In genomic region chr14:34632451-34632850, GRCh38 we compare ENCODE assay signal across 16 cellular contexts. TPM values are rescaled to one million over a fixed set of nuclear protein-coding genes. Genes with fewer than 3 reads are reported as not detected.
DNase-seq lines count a peak whose midpoint lies in the region; ATAC-seq, FAIRE-seq and TF ChIP-seq lines count a peak whose summit lies in the region.
"Had no signal": no experiment of that assay in that cellular context is flagged by ENCODE, and none has a peak within 500 bp of the region (broad histone marks: within the 10 kb centered on the region; RNA-seq: fewer than 3 reads in every experiment).

No MANE protein-coding gene starts in this region.

- H3K23ac ChIP-seq in H1 (ENCODE audit: insufficient read length) = no peak overlapping the region

- no peak for ATAC-seq in CD4-positive, CD25-positive, alpha-beta regulatory T cell (ENCODE audit: low read depth in 2 of 2)
- ATAC-seq in GM23338 (no peak), GM18505 (IDR thresholded peaks at IDR 0.05; ENCODE audit: unreplicated experiment) (no peak), body of pancreas (no peak)

- TF ChIP-seq CTCF in GM23338 (conservative IDR thresholded peaks at IDR 0.05; ENCODE audit: low read depth in 2 of 2) (no peak), H1 (IDR thresholded peaks at IDR 0.05; ENCODE audit: control extremely low read depth in 1 of 3, insufficient read depth in 1 of 3, low read depth in 1 of 3, low read length in 3 of 3) (no peak), body of pancreas (IDR thresholded peaks at IDR 0.05) (no peak)

- H4K5ac ChIP-seq in H1 (ENCODE audit: insufficient read length, low read depth, low read length) = no peak overlapping the region

- H3K4me3 ChIP-seq in CD4-positive, CD25-positive, alpha-beta regulatory T cell (ENCODE audit: low read depth, low read length) = no peak overlapping the region
- H3K4me3 ChIP-seq in GM23338 = no peak overlapping the region
- H3K4me3 ChIP-seq in H1 (ENCODE audit: extremely low read depth in 1 of 4, insufficient read depth in 2 of 4, low read depth in 3 of 4, low read length in 4 of 4) = no peak overlapping the region
- H3K4me3 ChIP-seq in small intestine (ENCODE audit: low read depth in 1 of 2, low read length in 2 of 2) = no peak overlapping the region
- no peak overlapping the region for H3K4me3 ChIP-seq in body of pancreas
- H3K4me3 ChIP-seq: BLaER1 had no signal

- no peak overlapping the region for H2BK5ac ChIP-seq in H1 (ENCODE audit: low read depth, low read length)

- H2AFZ ChIP-seq in GM23338 (no peak overlapping the region), H1 (ENCODE audit: low read length) (0 out of 2 replicates have a peak overlapping the region, but pooled peaks have one; percentile 49)

- peak overlapping the region in 3 of 4 donors; percentile 16 to 62 (median 53) for H3K4me3 Mint-ChIP-seq in CD4-positive, CD25-positive, alpha-beta regulatory T cell
- no peak overlapping the region for H3K4me3 Mint-ChIP-seq in GM23338

- no peaks in the 10 kb centered on the region for H3K36me3 ChIP-seq in CD4-positive, CD25-positive, alpha-beta regulatory T cell (ENCODE audit: control insufficient read depth, insufficient read depth, low read length)
- H3K36me3 ChIP-seq in GM23338 (ENCODE audit: insufficient read depth) = no peaks in the 10 kb centered on the region
- no peaks in the 10 kb centered on the region for H3K36me3 ChIP-seq in H1 (ENCODE audit: control insufficient read depth in 2 of 4, insufficient read depth in 4 of 4, low read length in 3 of 4)
- H3K36me3 ChIP-seq in small intestine (ENCODE audit: control insufficient read depth in 2 of 2, insufficient read depth in 2 of 2, low read length in 2 of 2) = no peaks in the 10 kb centered on the region
- no peaks in the 10 kb centered on the region for H3K36me3 ChIP-seq in body of pancreas (replicated peaks in 1 of 2; ENCODE audit: insufficient read depth in 1 of 2, low read depth in 2 of 2)

- H3F3A ChIP-seq in GM23338 (replicated peaks; ENCODE audit: low read depth) = no peaks in the 10 kb centered on the region

- peaks cover 21% of the 10 kb centered on the region for H3K79me2 ChIP-seq in GM23338 (replicated peaks; ENCODE audit: insufficient read depth)
- H3K79me2 ChIP-seq in H1 (ENCODE audit: control insufficient read depth in 1 of 2, insufficient read depth in 2 of 2, low read length in 2 of 2) = peaks cover 0 to 14% of the 10 kb centered on the region in 2 experiments; a peak in 1 of 4 replicates

- H3K36me3 Mint-ChIP-seq in CD4-positive, CD25-positive, alpha-beta regulatory T cell = no peaks in the 10 kb centered on the region
- peaks cover 5% of the 10 kb centered on the region; the same call in 2 of the 3 replicates for H3K36me3 Mint-ChIP-seq in GM23338 (ENCODE audit: low read depth)

- H4K91ac ChIP-seq in H1 (replicated peaks; ENCODE audit: insufficient read length, low read length) = no peak overlapping the region

- no peak overlapping the region for H2BK20ac ChIP-seq in H1 (ENCODE audit: low read length)

- H4K8ac ChIP-seq in H1 (ENCODE audit: extremely low read depth, insufficient read depth, low read length) = no peak overlapping the region

- H2BK15ac ChIP-seq in H1 (ENCODE audit: low read length) = no peak overlapping the region

- peaks cover 23% of the 10 kb centered on the region for H3K4me1 ChIP-seq in CD4-positive, CD25-positive, alpha-beta regulatory T cell (ENCODE audit: control insufficient read depth, insufficient read depth, low read length, poor library complexity, severe bottlenecking)
- H3K4me1 ChIP-seq in GM23338 (ENCODE audit: insufficient read depth) (peaks cover 6% of the 10 kb centered on the region), H1 (replicated peaks in 1 of 4; ENCODE audit: control insufficient read depth in 3 of 4, insufficient read depth in 4 of 4, low read length in 3 of 4) (peaks cover 0 to 2% (median under 1%) of the 10 kb centered on the region in 4 experiments; a peak in 1 of 7 replicates), small intestine (ENCODE audit: control insufficient read depth in 2 of 2, insufficient read depth in 1 of 2, low read depth in 1 of 2, low read length in 1 of 2) (no peaks in the 10 kb centered on the region), body of pancreas (peaks cover 10% of the 10 kb centered on the region)

- H2BK12ac ChIP-seq in H1 (ENCODE audit: low read depth, low read length) = no peak overlapping the region

- POLR2A ChIA-PET in H1 (lab: Charles Lee; ENCODE audit: partially characterized antibody) = no interaction called here

- 84% methylated on average over 3 of the region's 3 CpGs; no CpG with 5 or more reads in 1 of the 2 experiments for WGBS in H1 (ENCODE audit: extremely low coverage in 1 of 2, insufficient coverage in 1 of 2, insufficient read length in 1 of 2, insufficient replicate concordance in 2 of 2, low coverage in 1 of 2, low lambda C conversion rate in 2 of 2, missing lambda C conversion rate in 1 of 2), 2 experiments
- WGBS in small intestine, 3 donors = 22 to 74% (median 50%) methylated on average over 3 of the region's 3 CpGs
- 84 to 94% methylated on average over 3 of the region's 3 CpGs for WGBS in body of pancreas, 2 donors

- H3K56ac ChIP-seq in H1 (replicated peaks; ENCODE audit: insufficient read length, low read depth, low read length) = no peak overlapping the region

- H3K27me3 Mint-ChIP-seq in CD4-positive, CD25-positive, alpha-beta regulatory T cell = peaks cover 6% of the 10 kb centered on the region
- H3K27me3 Mint-ChIP-seq in GM23338 (ENCODE audit: insufficient read depth, low read depth, poor library complexity) = peaks cover 4% of the 10 kb centered on the region

- TF ChIP-seq RAD21 in H1 (IDR thresholded peaks at IDR 0.05 in 1 of 2, conservative IDR thresholded peaks at IDR 0.05 in 1 of 2; ENCODE audit: low read depth in 2 of 2, low read length in 2 of 2) = no peak

- H3K4me1 Mint-ChIP-seq in CD4-positive, CD25-positive, alpha-beta regulatory T cell = peaks cover 5 to 31% (median 15%) of the 10 kb centered on the region in 4 donors
- H3K4me1 Mint-ChIP-seq in GM23338 = peaks cover 6% of the 10 kb centered on the region

- H3K4me2 ChIP-seq in GM23338 = no peak overlapping the region
- H3K4me2 ChIP-seq in H1 (ENCODE audit: insufficient read depth in 1 of 2, low read depth in 2 of 2, low read length in 2 of 2) = no peak overlapping the region
- H3K4me2 ChIP-seq: BLaER1 had no signal

- intact Hi-C loops in body of pancreas (cut with DNase I) = no loop called here

- FAIRE-seq in H1 (lab: Jason Lieb, UNC) (no peak), small intestine (lab: Jason Lieb, UNC) (no peak)
- FAIRE-seq: GM12891 had no signal

- H3K9me3 Mint-ChIP-seq in CD4-positive, CD25-positive, alpha-beta regulatory T cell = no peaks in the 10 kb centered on the region
- peaks cover 8% of the 10 kb centered on the region for H3K9me3 Mint-ChIP-seq in GM23338

- no peak overlapping the region for H3K27ac ChIP-seq in CD4-positive, CD25-positive, alpha-beta regulatory T cell (ENCODE audit: insufficient read depth, low read length, poor library complexity, severe bottlenecking)
- H3K27ac ChIP-seq in GM23338 (ENCODE audit: low read depth) (no peak overlapping the region), H1 (ENCODE audit: low read depth, low read length) (no peak overlapping the region), small intestine (ENCODE audit: low read depth in 1 of 2, low read length in 1 of 2) (no peak overlapping the region), body of pancreas (no peak overlapping the region)
- H3K27ac ChIP-seq: BLaER1, HL-60 had no signal

- TF ChIP-seq POLR2A in H1 (IDR thresholded peaks at IDR 0.05; ENCODE audit: control extremely low read depth in 1 of 2, low read depth in 2 of 2, low read length in 2 of 2) (no peak), GM18505 (IDR thresholded peaks at IDR 0.05; ENCODE audit: borderline replicate concordance, extremely low read depth, insufficient read depth, insufficient read length) (no peak), body of pancreas (IDR thresholded peaks at IDR 0.05) (no peak)

- no peaks in the 10 kb centered on the region for H3K79me1 ChIP-seq in H1 (ENCODE audit: low read depth, low read length)

- H3K27ac Mint-ChIP-seq in CD4-positive, CD25-positive, alpha-beta regulatory T cell = peak overlapping the region in 2 of 3 donors; percentile 32 to 44
- H3K27ac Mint-ChIP-seq in GM23338 = no peak overlapping the region

- H2BK120ac ChIP-seq in H1 (replicated peaks; ENCODE audit: low read depth, low read length) = no peak overlapping the region

- H3K23me2 ChIP-seq in H1 (ENCODE audit: low read depth, low read length) = peaks cover 4% of the 10 kb centered on the region

- CTCF ChIA-PET in H1 (lab: Charles Lee; ENCODE audit: partially characterized antibody) = no interaction called here

- H4K20me1 ChIP-seq in GM23338 (replicated peaks; ENCODE audit: insufficient read depth) (no peaks in the 10 kb centered on the region; the same call in 1 of the 2 replicates), H1 (replicated peaks in 1 of 2; ENCODE audit: control insufficient read depth in 1 of 2, insufficient read depth in 2 of 2, low read length in 2 of 2) (no peaks in the 10 kb centered on the region)

- H3K4ac ChIP-seq in H1 (replicated peaks; ENCODE audit: insufficient read length, low read depth, low read length) = no peak overlapping the region

- DNase-seq in CD4-positive, CD25-positive, alpha-beta regulatory T cell = no peak
- DNase-seq in GM23338 (ENCODE audit: low spot score) (peak; percentile 10), H1 (ENCODE audit: low read depth in 1 of 2, low spot score in 2 of 2) (no peak), small intestine (peak; percentile 92), GDM1 (lab: John Stamatoyannopoulos, UW) (no peak), body of pancreas (no peak)
- DNase-seq: Calu3, DMS 273 treated with DMSO at 0.1 percent for 48 hours, GOT3, HCEC 1CT, IMR-90, KBM-7 had no signal

- H3K14ac ChIP-seq in H1 (ENCODE audit: insufficient read length) = no peak overlapping the region

- no peak overlapping the region for H3K18ac ChIP-seq in H1 (ENCODE audit: extremely low read depth, low read length)

- no peaks in the 10 kb centered on the region for H3K9me2 ChIP-seq in GM23338 (ENCODE audit: insufficient read depth)

- H2AK5ac ChIP-seq in H1 (ENCODE audit: low read depth, low read length) = no peak overlapping the region

- peaks cover 3% of the 10 kb centered on the region for H3K27me3 ChIP-seq in CD4-positive, CD25-positive, alpha-beta regulatory T cell (ENCODE audit: control insufficient read depth, insufficient read depth, low read length)
- H3K27me3 ChIP-seq in GM23338 (ENCODE audit: insufficient read depth) (no peaks in the 10 kb centered on the region), H1 (replicated peaks in 1 of 4; ENCODE audit: control insufficient read depth in 3 of 4, extremely low read depth in 1 of 4, insufficient read depth in 3 of 4, low read length in 3 of 4) (no peaks in the 10 kb centered on the region), small intestine (ENCODE audit: control insufficient read depth in 2 of 2, insufficient read depth in 2 of 2, low read length in 2 of 2) (no peaks in the 10 kb centered on the region), body of pancreas (no peaks in the 10 kb centered on the region)
- H3K27me3 ChIP-seq: BLaER1 had no signal

- no peak for TF ChIP-seq EP300 in H1 (IDR thresholded peaks at IDR 0.05; ENCODE audit: borderline replicate concordance in 1 of 2, low read depth in 2 of 2, low read length in 2 of 2)

- H3K9ac ChIP-seq in H1 (replicated peaks in 1 of 4; ENCODE audit: extremely low read depth in 1 of 4, low read depth in 3 of 4, low read length in 3 of 4) = no peak overlapping the region
- H3K9ac ChIP-seq: BLaER1 had no signal

- no peaks in the 10 kb centered on the region for H3K9me3 ChIP-seq in CD4-positive, CD25-positive, alpha-beta regulatory T cell (ENCODE audit: control insufficient read depth in 2 of 2, low read length in 2 of 2)
- H3K9me3 ChIP-seq in H1 (ENCODE audit: insufficient read depth in 2 of 2, low read depth in 1 of 2, low read length in 1 of 2) (no peaks in the 10 kb centered on the region), small intestine (ENCODE audit: control insufficient read depth, low read depth) (no peaks in the 10 kb centered on the region), body of pancreas (no peaks in the 10 kb centered on the region)
- H3K9me3 ChIP-seq: BLaER1 had no signal

RNA-seq across cellular contexts. Expression of gene SNX6, which starts 2.5 kb away (rescaled TPM):
- 88.7 TPM for total RNA-seq in CD4-positive, CD25-positive, alpha-beta regulatory T cell
- polyA plus RNA-seq in CD4-positive, CD25-positive, alpha-beta regulatory T cell = 100 to 1,000 TPM; 132 to 171 (median 143) TPM
- 110 and 116 TPM in 2 replicates for total RNA-seq in GM23338 (2014; rRNA removed; shearing (Covaris generic))
- polyA plus RNA-seq in GM23338 (2016; fragmentation: Nextera tagmentation; extraction: Ambion mirVana) (128 and 157 TPM in 2 replicates), H1 (2011; rRNA removed) (28.0 and 53.4 TPM in 2 replicates), small intestine (100 to 1,000 TPM in 1 of 3 donors, 10 to 100 TPM in 2; 66.5 to 101 (median 69.8) TPM)
- 54.8 and 71.1 TPM in 2 replicates for total RNA-seq in H1 (2021; fragmentation: NEBNext Ultra II Directional; extraction: Animal tissue kit (Norgen Biotek cat#: 25700))
- polyA plus RNA-seq in H1 (2011; cell fraction: cytosol; rRNA removed) = 53.0 TPM
- polyA plus RNA-seq in H1 (2011; cell fraction: nucleus; rRNA removed) = 6.4 TPM
- polyA plus RNA-seq in H1 (2012, experiment 1 of 2) = 31.2 to 76.1 TPM (median 42.9 TPM) in 4 replicates
- polyA plus RNA-seq in H1 (2012, experiment 2 of 2) = 6.2 TPM
- polyA plus RNA-seq in H1 (2013, experiment 1 of 2) = 51.5 TPM
- 51.7 TPM for polyA plus RNA-seq in H1 (2013, experiment 2 of 2)
- 18.0 and 28.3 TPM in 2 replicates for polyA minus RNA-seq in H1 (2011; rRNA and poly(A)+ RNA removed)
- polyA minus RNA-seq in H1 (2011; cell fraction: cytosol; rRNA and poly(A)+ RNA removed) = 16.6 TPM
- polyA minus RNA-seq in H1 (2011; cell fraction: nucleus; rRNA and poly(A)+ RNA removed) = 18.0 TPM
- total RNA-seq in body of pancreas = 10 to 100 TPM; 28.8 to 41.2 TPM

Comparison
In these comparisons a context has a peak if more than half of its experiments do, and no peak if none do; other contexts are left out.
1. DNase-seq: peak in GM23338 (single experiment) and small intestine (single experiment); none in CD4-positive, CD25-positive, alpha-beta regulatory T cell (0 of 3), H1 (0 of 2), GDM1 (single experiment) and body of pancreas (0 of 4).